17 cellular contexts compared by ENCODE assay signal in the genomic region with DNA sequence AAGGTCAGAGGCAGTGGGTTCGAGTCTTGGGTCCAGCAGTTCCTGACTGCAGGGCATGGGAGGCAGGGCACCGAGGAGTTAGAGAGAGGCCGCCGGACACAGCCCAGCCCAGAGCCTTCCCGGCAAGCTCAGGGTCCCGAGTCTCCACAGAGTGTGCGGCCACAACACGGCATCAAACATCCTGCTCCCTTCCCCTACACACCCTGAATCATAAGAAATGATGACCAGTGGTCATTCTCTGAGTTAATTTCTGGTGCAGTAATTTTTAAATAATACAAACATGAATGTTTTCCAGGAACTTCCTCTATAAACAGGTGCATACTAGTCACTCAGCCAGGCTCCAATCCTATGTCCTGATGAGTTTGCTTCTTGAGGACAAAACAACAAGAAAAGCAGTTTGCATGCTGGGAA.
DNase-seq lines count a peak whose midpoint lies in the region; ATAC-seq, FAIRE-seq and TF ChIP-seq lines count a peak whose summit lies in the region.
"Had no signal": no experiment of that assay in that cellular context is flagged by ENCODE, and none has a peak within 500 bp of the region (broad histone marks: within the 10 kb centered on the region; RNA-seq: fewer than 3 reads in every experiment).

No MANE protein-coding gene starts in this region.

- H4K91ac ChIP-seq in H1 (replicated peaks; ENCODE audit: insufficient read length, low read length) = peak overlapping the region; percentile 97

- TF ChIP-seq POLR2A in H1 (IDR thresholded peaks at IDR 0.05; ENCODE audit: control extremely low read depth in 1 of 2, low read depth in 2 of 2, low read length in 2 of 2) = no peak

- TF ChIP-seq CTCF in H1 (IDR thresholded peaks at IDR 0.05; ENCODE audit: control extremely low read depth in 1 of 3, insufficient read depth in 1 of 3, low read depth in 1 of 3, low read length in 3 of 3) (no peak), nephron (IDR thresholded peaks at IDR 0.05; ENCODE audit: unreplicated experiment in 3 of 3) (no peak)

- H2BK15ac ChIP-seq in H1 (ENCODE audit: low read length) = no peak overlapping the region

- H3K18ac ChIP-seq in H1 (ENCODE audit: extremely low read depth, low read length) = peak overlapping the region; percentile 93

- H3K27ac ChIP-seq in BLaER1 (peak overlapping the region; percentile 40; the same call in 1 of the 2 replicates), H1 (ENCODE audit: low read depth, low read length) (peak overlapping the region; percentile 95)

- H3K36me3 Mint-ChIP-seq in nephron (ENCODE audit: low read depth) = peaks cover 34% of the 10 kb centered on the region
- H3K36me3 Mint-ChIP-seq: activated naive CD8-positive, alpha-beta T cell; CD4-positive, CD25-positive, alpha-beta regulatory T cell; natural killer cell had no signal

- no peak overlapping the region; the same call in 1 of the 2 replicates for H4K8ac ChIP-seq in H1 (ENCODE audit: extremely low read depth, insufficient read depth, low read length)

- peaks cover 9% of the 10 kb centered on the region for H3K9me3 Mint-ChIP-seq in nephron
- H3K9me3 Mint-ChIP-seq: natural killer cell; stimulated activated naive CD8-positive, alpha-beta T cell treated with anti-CD3 and anti-CD28 coated beads, Interleukin-15, amount 100 ng/mL, for 72 hours had no signal

- FAIRE-seq in H1 (lab: Jason Lieb, UNC) (no peak), urothelium cell line (lab: Jason Lieb, UNC) (no peak)

- H3K27me3 Mint-ChIP-seq in nephron (ENCODE audit: low read depth) = peaks cover 7% of the 10 kb centered on the region
- H3K27me3 Mint-ChIP-seq: CD4-positive, CD25-positive, alpha-beta regulatory T cell had no signal

- POLR2A ChIA-PET in H1 (lab: Charles Lee; ENCODE audit: partially characterized antibody) = interaction anchor here (0.7 to 4.5 kb wide), 27 partner anchors 8 to 907 kb away, joined by 3 to 57 read pairs (median 7); partner anchors contain the start of gene PXDN

- TF ChIP-seq EP300 in H1 (IDR thresholded peaks at IDR 0.05; ENCODE audit: borderline replicate concordance in 1 of 2, low read depth in 2 of 2, low read length in 2 of 2) = no peak

- no peak for TF ChIP-seq RAD21 in H1 (IDR thresholded peaks at IDR 0.05 in 1 of 2, conservative IDR thresholded peaks at IDR 0.05 in 1 of 2; ENCODE audit: low read depth in 2 of 2, low read length in 2 of 2)

- H2AFZ ChIP-seq in H1 (ENCODE audit: low read length) = no peak overlapping the region

- no peak overlapping the region for H3K56ac ChIP-seq in H1 (replicated peaks; ENCODE audit: insufficient read length, low read depth, low read length)

- WGBS in H1 (ENCODE audit: extremely low coverage in 1 of 2, insufficient coverage in 1 of 2, insufficient read length in 1 of 2, insufficient replicate concordance in 2 of 2, low coverage in 1 of 2, low lambda C conversion rate in 2 of 2, missing lambda C conversion rate in 1 of 2), 2 experiments = 79% methylated on average over 8 of the region's 8 CpGs; no CpG with 5 or more reads in 1 of the 2 experiments

- ATAC-seq in HG03175 (IDR thresholded peaks at IDR 0.05; ENCODE audit: unreplicated experiment) = no peak
- no peak for ATAC-seq in HG02798 (IDR thresholded peaks at IDR 0.05; ENCODE audit: poor library complexity, unreplicated experiment)
- ATAC-seq: natural killer cell; stimulated activated naive CD8-positive, alpha-beta T cell treated with anti-CD3 and anti-CD28 coated beads, Interleukin-15, amount 100 ng/mL, for 72 hours had no signal

- peak overlapping the region; percentile 100 for H2BK5ac ChIP-seq in H1 (ENCODE audit: low read depth, low read length)

- H3K9ac ChIP-seq in BLaER1 (no peak overlapping the region), NT2/D1 (ENCODE audit: insufficient read length, low read depth) (peak overlapping the region; percentile 42), H1 (replicated peaks in 1 of 4; ENCODE audit: extremely low read depth in 1 of 4, low read depth in 3 of 4, low read length in 3 of 4) (peak overlapping the region in 3 of 4 experiments; percentile 20 to 61 (median 40); a peak in 3 of 7 replicates)

- H3K23me2 ChIP-seq in H1 (ENCODE audit: low read depth, low read length) = peaks cover 2% of the 10 kb centered on the region; the same call in 1 of the 2 replicates

- DNase-seq in NT2/D1 (ENCODE audit: low read depth, low spot score) = no peak
- no peak for DNase-seq in H1 (ENCODE audit: low read depth in 1 of 2, low spot score in 2 of 2)
- no peak for DNase-seq in urothelium cell line (ENCODE audit: low spot score)
- DNase-seq in nucleus accumbens (lab: John Stamatoyannopoulos, UW) = no peak
- DNase-seq: activated CD4-positive, alpha-beta T cell treated with anti-CD3 and anti-CD28 coated beads for 48 hours; CD4-positive, CD25-positive, alpha-beta regulatory T cell; DMS79; effector CD8-positive, alpha-beta T cell; natural killer cell; NCI-H2227 treated with DMSO at 0.1 percent for 48 hours; stimulated activated naive CD8-positive, alpha-beta T cell treated with anti-CD3 and anti-CD28 coated beads, Interleukin-15, amount 100 ng/mL, for 72 hours; T-helper 9 cell had no signal

- H3K36me3 ChIP-seq in BLaER1 (peaks cover 23% of the 10 kb centered on the region), NT2/D1 (ENCODE audit: insufficient read depth, insufficient read length, low read length) (peaks cover 17% of the 10 kb centered on the region), H1 (ENCODE audit: control insufficient read depth in 2 of 4, insufficient read depth in 4 of 4, low read length in 3 of 4) (peaks cover 0 to 11% (median 2%) of the 10 kb centered on the region in 4 experiments; a peak in 2 of 8 replicates)

- H2BK12ac ChIP-seq in H1 (ENCODE audit: low read depth, low read length) = peak overlapping the region; percentile 100

- H3K14ac ChIP-seq in H1 (ENCODE audit: insufficient read length) = no peak overlapping the region

- H3K4me1 ChIP-seq in BLaER1 (peaks cover 76% of the 10 kb centered on the region), NT2/D1 (ENCODE audit: insufficient read depth, insufficient read length) (peaks cover 6% of the 10 kb centered on the region), H1 (replicated peaks in 1 of 4; ENCODE audit: control insufficient read depth in 3 of 4, insufficient read depth in 4 of 4, low read length in 3 of 4) (peaks cover 7 to 19% (median 13%) of the 10 kb centered on the region in 4 experiments)

- peaks cover 23% of the 10 kb centered on the region for H3K4me1 Mint-ChIP-seq in nephron
- H3K4me1 Mint-ChIP-seq: CD4-positive, CD25-positive, alpha-beta regulatory T cell; natural killer cell; stimulated activated naive CD8-positive, alpha-beta T cell treated with anti-CD3 and anti-CD28 coated beads, Interleukin-15, amount 100 ng/mL, for 72 hours had no signal

- H2BK120ac ChIP-seq in H1 (replicated peaks; ENCODE audit: low read depth, low read length) = peak overlapping the region; percentile 52

- H3K4me3 Mint-ChIP-seq in nephron = no peak overlapping the region
- H3K4me3 Mint-ChIP-seq: activated naive CD8-positive, alpha-beta T cell; CD4-positive, CD25-positive, alpha-beta regulatory T cell; natural killer cell; stimulated activated naive CD8-positive, alpha-beta T cell treated with anti-CD3 and anti-CD28 coated beads, Interleukin-15, amount 100 ng/mL, for 72 hours had no signal

- H3K9me3 ChIP-seq in BLaER1 (peaks cover 17% of the 10 kb centered on the region), NT2/D1 (ENCODE audit: insufficient read depth, low read length) (no peaks in the 10 kb centered on the region), H1 (ENCODE audit: insufficient read depth in 2 of 2, low read depth in 1 of 2, low read length in 1 of 2) (no peaks in the 10 kb centered on the region)

- no peak overlapping the region for H3K4me3 ChIP-seq in BLaER1
- no peak overlapping the region for H3K4me3 ChIP-seq in NT2/D1 (ENCODE audit: insufficient read length, low read depth)
- H3K4me3 ChIP-seq in H1 (ENCODE audit: extremely low read depth in 1 of 4, insufficient read depth in 2 of 4, low read depth in 3 of 4, low read length in 4 of 4) = peak overlapping the region in 2 of 4 experiments; percentile 28 to 56; a peak in 3 of 8 replicates

- peak overlapping the region; percentile 95 for H2BK20ac ChIP-seq in H1 (ENCODE audit: low read length)

- peak overlapping the region; percentile 95 for H3K4ac ChIP-seq in H1 (replicated peaks; ENCODE audit: insufficient read length, low read depth, low read length)

- H4K5ac ChIP-seq in H1 (ENCODE audit: insufficient read length, low read depth, low read length) = peak overlapping the region; percentile 82

- peak overlapping the region; percentile 70 for H3K4me2 ChIP-seq in BLaER1
- H3K4me2 ChIP-seq in H1 (ENCODE audit: insufficient read depth in 1 of 2, low read depth in 2 of 2, low read length in 2 of 2) = peak overlapping the region; percentile 72 to 86

- H3K27me3 ChIP-seq in BLaER1 (no peaks in the 10 kb centered on the region), NT2/D1 (ENCODE audit: insufficient read depth, insufficient read length) (no peaks in the 10 kb centered on the region), H1 (replicated peaks in 1 of 4; ENCODE audit: control insufficient read depth in 3 of 4, extremely low read depth in 1 of 4, insufficient read depth in 3 of 4, low read length in 3 of 4) (no peaks in the 10 kb centered on the region; a peak in 1 of 7 replicates)

- no peaks in the 10 kb centered on the region for H3K79me2 ChIP-seq in H1 (ENCODE audit: control insufficient read depth in 1 of 2, insufficient read depth in 2 of 2, low read length in 2 of 2)

- no peaks in the 10 kb centered on the region for H3K79me1 ChIP-seq in H1 (ENCODE audit: low read depth, low read length)

- no peak overlapping the region for H3K23ac ChIP-seq in H1 (ENCODE audit: insufficient read length)

- H2AK5ac ChIP-seq in H1 (ENCODE audit: low read depth, low read length) = peak overlapping the region; percentile 88; the same call in 1 of the 2 replicates

- H4K20me1 ChIP-seq in BLaER1 = no peaks in the 10 kb centered on the region
- no peaks in the 10 kb centered on the region for H4K20me1 ChIP-seq in H1 (replicated peaks in 1 of 2; ENCODE audit: control insufficient read depth in 1 of 2, insufficient read depth in 2 of 2, low read length in 2 of 2)

- peak overlapping the region; percentile 18 to 78 (median 21) for H3K27ac Mint-ChIP-seq in nephron
- H3K27ac Mint-ChIP-seq: activated naive CD8-positive, alpha-beta T cell; CD4-positive, CD25-positive, alpha-beta regulatory T cell; natural killer cell; stimulated activated naive CD8-positive, alpha-beta T cell treated with anti-CD3 and anti-CD28 coated beads, Interleukin-15, amount 100 ng/mL, for 72 hours had no signal

- CTCF ChIA-PET in H1 (lab: Charles Lee; ENCODE audit: partially characterized antibody) = interaction anchor here (0.6 to 3.6 kb wide), 7 partner anchors 10 to 60 kb away, joined by 3 to 26 read pairs (median 4); no protein-coding TSS in a partner anchor

TF ChIP-seq in H1, 55 proteins besides CTCF, POLR2A, EP300 and RAD21:
- TF ChIP-seq CREB1 (IDR thresholded peaks at IDR 0.05) (no peak), YY1 (IDR thresholded peaks at IDR 0.05; ENCODE audit: low read depth, low read length) (no peak)
